19 cellular contexts compared by ENCODE assay signal in the genomic region with DNA sequence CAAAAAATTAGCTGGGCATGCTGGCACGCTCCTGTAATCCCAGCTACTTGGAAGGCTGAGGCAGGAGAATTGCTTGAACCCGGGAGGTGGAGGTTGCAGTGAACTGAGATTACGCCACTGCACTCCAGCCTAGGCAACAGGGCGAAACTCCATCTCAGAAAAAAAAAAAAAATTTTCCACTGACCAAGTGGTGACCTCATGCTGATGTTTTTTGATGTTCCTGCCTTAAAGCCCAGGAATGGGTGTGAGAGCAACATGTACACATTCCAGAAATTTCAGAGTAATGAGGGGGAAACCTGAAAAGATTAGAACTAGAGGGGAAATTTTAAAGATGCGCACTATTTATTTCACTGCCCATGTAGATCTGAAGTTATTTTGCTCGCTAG.
DNase-seq lines count a peak whose midpoint lies in the region; ATAC-seq lines count a peak whose summit lies in the region.
"Had no signal": no experiment of that assay in that cellular context is flagged by ENCODE, and none has a peak within 500 bp of the region (broad histone marks: within the 10 kb centered on the region; RNA-seq: fewer than 3 reads in every experiment).

No MANE protein-coding gene starts in this region.

- no peaks in the 10 kb centered on the region for H3K36me3 ChIP-seq in ACC112 (ENCODE audit: insufficient read depth, low read length)
- H3K36me3 ChIP-seq: neural progenitor cell, sigmoid colon had no signal

- no peaks in the 10 kb centered on the region for H3K79me2 ChIP-seq in ACC112 (ENCODE audit: control insufficient read depth, insufficient read depth, low read length, unreplicated experiment)

- ATAC-seq in HG03378 (IDR thresholded peaks at IDR 0.05; ENCODE audit: unreplicated experiment) = no peak
- ATAC-seq: activated T-cell treated with anti-CD3 and anti-CD28 coated beads, Interleukin-2, amount 50 U/mL, for 4 hours; stimulated activated naive B cell treated with anti-CD40 and anti-IgM and Interleukin-4, amounts not matched to agents 10 μg/mL and 1 μg/mL and 100 μg/mL, for 72 hours had no signal

- no peaks in the 10 kb centered on the region for H3K27me3 ChIP-seq in ACC112 (ENCODE audit: insufficient read depth, low read length)
- H3K27me3 ChIP-seq: dorsolateral prefrontal cortex, neural progenitor cell, sigmoid colon had no signal

- H3K27ac ChIP-seq in ACC112 (ENCODE audit: low read depth, low read length) = no peak overlapping the region
- H3K27ac ChIP-seq: dorsolateral prefrontal cortex, neural progenitor cell, sigmoid colon had no signal

- DNase-seq in HS-5 (ENCODE audit: low read depth) (peak; percentile 33), amniotic epithelial cell (ENCODE audit: low read depth) (peak; percentile 88), iris pigment epithelial cell (ENCODE audit: low read depth) (peak; percentile 86)
- DNase-seq in effector CD8-positive, alpha-beta T cell (lab: John Stamatoyannopoulos, UW) = no peak
- no peak for DNase-seq in stimulated activated CD4-positive, alpha-beta T cell treated with anti-CD3 and anti-CD28 coated beads, Interleukin-1b, Interleukin-23, amount 100 ng/mL, for 48 hours
- DNase-seq in activated CD4-positive, CD25-positive, alpha-beta regulatory T cell (lab: John Stamatoyannopoulos, UW) = no peak
- DNase-seq: activated T-cell treated with anti-CD3 and anti-CD28 coated beads, Interleukin-2, amount 50 U/mL, for 4 hours; amniotic stem cell; Calu3; dorsolateral prefrontal cortex; GOT3; NCI-H1930; NCI-H82; SHP77; sigmoid colon; stimulated activated naive B cell treated with anti-CD40 and anti-IgM and Interleukin-4, amounts not matched to agents 10 μg/mL and 1 μg/mL and 100 μg/mL, for 72 hours had no signal

- H3K4me3 ChIP-seq in ACC112 (ENCODE audit: low read depth, low read length) = no peak overlapping the region
- H3K4me3 ChIP-seq: dorsolateral prefrontal cortex, neural progenitor cell, sigmoid colon had no signal

- peak overlapping the region; percentile 1 for H2AFZ ChIP-seq in ACC112 (ENCODE audit: low read length, unreplicated experiment)
- H2AFZ ChIP-seq: neural progenitor cell had no signal

- H3K4me1 ChIP-seq in ACC112 (ENCODE audit: control insufficient read depth, insufficient read depth, low read length, unreplicated experiment) = peaks cover 13% of the 10 kb centered on the region
- H3K4me1 ChIP-seq: sigmoid colon had no signal

Comparison
In these comparisons a context has a peak if more than half of its experiments do, and no peak if none do; other contexts are left out.
1. DNase-seq: peak in HS-5 (single experiment), amniotic epithelial cell (single experiment) and iris pigment epithelial cell (single experiment); none in effector CD8-positive, alpha-beta T cell (single experiment), stimulated activated CD4-positive, alpha-beta T cell treated with anti-CD3 and anti-CD28 coated beads, Interleukin-1b, Interleukin-23, amount 100 ng/mL, for 48 hours (single experiment) and activated CD4-positive, CD25-positive, alpha-beta regulatory T cell (0 of 4).